1 cellular context compared by ENCODE assay signal in the genomic region with DNA sequence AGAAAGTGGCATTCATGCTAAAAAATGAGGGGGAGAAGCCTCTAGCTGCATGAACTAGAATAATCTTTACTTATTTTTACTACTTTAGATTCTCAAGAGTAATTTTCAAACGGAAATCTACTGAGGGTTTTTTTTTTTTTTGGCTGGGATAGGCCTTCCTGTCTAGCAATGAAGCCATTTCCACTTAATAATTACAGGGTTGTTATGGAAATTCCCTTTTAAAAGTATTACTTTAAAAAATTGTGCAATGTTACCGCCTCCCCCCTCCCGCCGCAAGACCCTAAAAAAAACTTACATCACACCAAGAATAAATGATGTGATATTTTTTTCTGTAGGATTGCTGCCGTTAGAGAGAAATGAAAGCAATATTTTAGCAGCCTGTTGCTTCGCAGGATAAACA.
A peak's percentile ranks its signal among the peaks of the same experiment; 100 is the strongest.
TF ChIP-seq lines count a peak whose summit lies in the region.

No MANE protein-coding gene starts in this region.

TF ChIP-seq in K562, 482 proteins besides CTCF, POLR2A, EP300 and RAD21 (continued from another document):
- TF ChIP-seq, protein P1, sequence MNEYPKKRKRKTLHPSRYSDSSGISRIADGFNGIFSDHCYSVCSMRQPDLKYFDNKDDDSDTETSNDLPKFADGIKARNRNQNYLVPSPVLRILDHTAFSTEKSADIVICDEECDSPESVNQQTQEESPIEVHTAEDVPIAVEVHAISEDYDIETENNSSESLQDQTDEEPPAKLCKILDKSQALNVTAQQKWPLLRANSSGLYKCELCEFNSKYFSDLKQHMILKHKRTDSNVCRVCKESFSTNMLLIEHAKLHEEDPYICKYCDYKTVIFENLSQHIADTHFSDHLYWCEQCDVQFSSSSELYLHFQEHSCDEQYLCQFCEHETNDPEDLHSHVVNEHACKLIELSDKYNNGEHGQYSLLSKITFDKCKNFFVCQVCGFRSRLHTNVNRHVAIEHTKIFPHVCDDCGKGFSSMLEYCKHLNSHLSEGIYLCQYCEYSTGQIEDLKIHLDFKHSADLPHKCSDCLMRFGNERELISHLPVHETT (CRISPR knock-in tag; conservative IDR thresholded peaks at IDR 0.05 in 1 of 2, IDR thresholded peaks at IDR 0.05 in 1 of 2), result peak in 1 of 2 experiments; percentile 41; a peak in 2 of 4 replicates
- TF ChIP-seq, protein P2, sequence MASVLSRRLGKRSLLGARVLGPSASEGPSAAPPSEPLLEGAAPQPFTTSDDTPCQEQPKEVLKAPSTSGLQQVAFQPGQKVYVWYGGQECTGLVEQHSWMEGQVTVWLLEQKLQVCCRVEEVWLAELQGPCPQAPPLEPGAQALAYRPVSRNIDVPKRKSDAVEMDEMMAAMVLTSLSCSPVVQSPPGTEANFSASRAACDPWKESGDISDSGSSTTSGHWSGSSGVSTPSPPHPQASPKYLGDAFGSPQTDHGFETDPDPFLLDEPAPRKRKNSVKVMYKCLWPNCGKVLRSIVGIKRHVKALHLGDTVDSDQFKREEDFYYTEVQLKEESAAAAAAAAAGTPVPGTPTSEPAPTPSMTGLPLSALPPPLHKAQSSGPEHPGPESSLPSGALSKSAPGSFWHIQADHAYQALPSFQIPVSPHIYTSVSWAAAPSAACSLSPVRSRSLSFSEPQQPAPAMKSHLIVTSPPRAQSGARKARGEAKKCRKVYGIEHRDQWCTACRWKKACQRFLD (CRISPR knock-in tag; IDR thresholded peaks at IDR 0.05), result peak; percentile 56
- no peak for TF ChIP-seq CBFA2T2 (conservative IDR thresholded peaks at IDR 0.05)
- 0 out of 2 replicates have a peak, but pooled peaks have one; percentile 13 for TF ChIP-seq ZFX (CRISPR knock-in tag; IDR thresholded peaks at IDR 0.05)
- TF ChIP-seq BRD4 (IDR thresholded peaks at IDR 0.05), result peak; percentile 14; the same call in 1 of the 2 replicates
- no peak for TF ChIP-seq ZNF212 (CRISPR knock-in tag; IDR thresholded peaks at IDR 0.05)
